ENCODE assay signal across 8 cellular contexts in the genomic region with DNA sequence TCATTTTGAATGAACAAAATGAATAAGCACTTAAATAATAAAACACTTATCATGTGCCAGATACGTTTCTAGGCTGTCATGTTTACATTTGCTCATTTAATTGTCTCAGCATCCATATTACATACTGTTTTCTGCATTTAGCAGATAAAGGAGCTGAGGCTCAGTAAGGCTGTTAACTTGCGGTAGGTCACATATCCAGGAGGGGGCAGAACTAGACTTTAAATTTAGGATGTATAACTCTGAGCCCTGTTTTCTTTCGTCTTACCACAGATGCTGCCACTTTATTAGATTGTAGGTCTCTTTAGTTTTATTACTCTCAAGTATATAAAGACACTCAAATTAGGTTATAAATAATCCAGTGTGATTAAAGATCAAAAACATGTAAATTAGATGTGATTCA. TPM values are rescaled to one million over a fixed set of nuclear protein-coding genes. Genes with fewer than 3 reads are reported as not detected.
DNase-seq lines count a peak whose midpoint lies in the region; ATAC-seq and FAIRE-seq lines count a peak whose summit lies in the region.

No MANE protein-coding gene starts in this region.

- no peaks in the 10 kb centered on the region for H3K4me1 Mint-ChIP-seq in activated CD8-positive, alpha-beta memory T cell treated with anti-CD3 and anti-CD28 coated beads, Interleukin-2, amount 10 ng/mL, durations not matched to agents 7 days and 5 days

- H3K4me3 ChIP-seq in effector memory CD4-positive, alpha-beta T cell (ENCODE audit: insufficient read depth, low read depth, low read length, poor library complexity, severe bottlenecking): no peak overlapping the region

- CTCF ChIA-PET in activated CD8-positive, alpha-beta memory T cell treated with anti-CD3 and anti-CD28 coated beads, Interleukin-2, amount 10 ng/mL, durations not matched to agents 7 days and 5 days (lab: Charles Lee): interaction anchor here (2.1 kb wide), 1 partner anchor 107 kb away, joined by 14 read pairs; no protein-coding TSS in a partner anchor

- no peaks in the 10 kb centered on the region for H3K4me1 ChIP-seq in effector memory CD4-positive, alpha-beta T cell (ENCODE audit: control insufficient read depth, insufficient read depth, low read length, poor library complexity, severe bottlenecking)

- peak; percentile 43 for ATAC-seq in HG03565 (IDR thresholded peaks at IDR 0.05; ENCODE audit: unreplicated experiment)
- no peak for ATAC-seq in activated CD8-positive, alpha-beta memory T cell treated with anti-CD3 and anti-CD28 coated beads, Interleukin-2, amount 10 ng/mL, durations not matched to agents 7 days and 5 days

- H3K4me3 Mint-ChIP-seq in activated CD8-positive, alpha-beta memory T cell treated with anti-CD3 and anti-CD28 coated beads, Interleukin-2, amount 10 ng/mL, durations not matched to agents 7 days and 5 days: no peak overlapping the region

- no peaks in the 10 kb centered on the region for H3K27me3 ChIP-seq in effector memory CD4-positive, alpha-beta T cell (replicated peaks; ENCODE audit: control insufficient read depth, insufficient read depth, low read length, poor library complexity, severe bottlenecking)

- no peak overlapping the region for H3K27ac Mint-ChIP-seq in activated CD8-positive, alpha-beta memory T cell treated with anti-CD3 and anti-CD28 coated beads, Interleukin-2, amount 10 ng/mL, durations not matched to agents 7 days and 5 days

- no peaks in the 10 kb centered on the region for H3K9me3 Mint-ChIP-seq in activated CD8-positive, alpha-beta memory T cell treated with anti-CD3 and anti-CD28 coated beads, Interleukin-2, amount 10 ng/mL, durations not matched to agents 7 days and 5 days (ENCODE audit: low read depth)

- no peaks in the 10 kb centered on the region for H3K27me3 Mint-ChIP-seq in activated CD8-positive, alpha-beta memory T cell treated with anti-CD3 and anti-CD28 coated beads, Interleukin-2, amount 10 ng/mL, durations not matched to agents 7 days and 5 days

- H3K36me3 ChIP-seq in effector memory CD4-positive, alpha-beta T cell (ENCODE audit: control insufficient read depth, insufficient read depth, low read length): peaks cover 66% of the 10 kb centered on the region

- H3K9me3 ChIP-seq in effector memory CD4-positive, alpha-beta T cell (ENCODE audit: control insufficient read depth, low read length): no peaks in the 10 kb centered on the region

- FAIRE-seq in islet of Langerhans (lab: Jason Lieb, UNC): peak; percentile 49

- DNase-seq in NCI-H524 (lab: John Stamatoyannopoulos, UW) (peak; percentile 0 to 39), NCI-H524 treated with DMSO at 0.1 percent for 48 hours (lab: John Stamatoyannopoulos, UW) (no peak), SW480 (ENCODE audit: low spot score) (peak; percentile 48), OCI-M2 (lab: John Stamatoyannopoulos, UW; ENCODE audit: unreplicated experiment) (no peak)
- DNase-seq in activated CD8-positive, alpha-beta memory T cell treated with anti-CD3 and anti-CD28 coated beads, Interleukin-2, amount 10 ng/mL, durations not matched to agents 7 days and 5 days: no peak
- DNase-seq in effector memory CD4-positive, alpha-beta T cell: no peak

- no peak overlapping the region for H3K27ac ChIP-seq in effector memory CD4-positive, alpha-beta T cell (ENCODE audit: insufficient read depth, low read length, poor library complexity, severe bottlenecking)

- H3K36me3 Mint-ChIP-seq in activated CD8-positive, alpha-beta memory T cell treated with anti-CD3 and anti-CD28 coated beads, Interleukin-2, amount 10 ng/mL, durations not matched to agents 7 days and 5 days: peaks cover 23% of the 10 kb centered on the region

RNA-seq across cellular contexts. Expression of a gene that starts 17.7 kb away (rescaled TPM):
- 10 to 100 TPM; 30.4 to 40.4 TPM for total RNA-seq in activated CD8-positive, alpha-beta memory T cell treated with anti-CD3 and anti-CD28 coated beads, Interleukin-2, amount 10 ng/mL, durations not matched to agents 7 days and 5 days

RNA-seq across cellular contexts. Expression of a gene that starts 17.9 kb away (rescaled TPM):
- total RNA-seq in activated CD8-positive, alpha-beta memory T cell treated with anti-CD3 and anti-CD28 coated beads, Interleukin-2, amount 10 ng/mL, durations not matched to agents 7 days and 5 days: 10 to 100 TPM; 16.0 to 23.5 TPM

RNA-seq across cellular contexts. Expression of a gene that starts 29.6 kb away (rescaled TPM):
- 10 to 100 TPM; 25.2 to 27.4 TPM for total RNA-seq in activated CD8-positive, alpha-beta memory T cell treated with anti-CD3 and anti-CD28 coated beads, Interleukin-2, amount 10 ng/mL, durations not matched to agents 7 days and 5 days

RNA-seq across cellular contexts. Expression of a gene that starts 59.4 kb away (rescaled TPM):
- under 1 TPM; 0.50 to 0.63 TPM for total RNA-seq in activated CD8-positive, alpha-beta memory T cell treated with anti-CD3 and anti-CD28 coated beads, Interleukin-2, amount 10 ng/mL, durations not matched to agents 7 days and 5 days

Comparison
In these comparisons a context has a peak if more than half of its experiments do, and no peak if none do; other contexts are left out.
1. DNase-seq: peak in NCI-H524 (2 of 2) and SW480 (single experiment); none in NCI-H524 treated with DMSO at 0.1 percent for 48 hours (single experiment), activated CD8-positive, alpha-beta memory T cell treated with anti-CD3 and anti-CD28 coated beads, Interleukin-2, amount 10 ng/mL, durations not matched to agents 7 days and 5 days (single experiment), OCI-M2 (single experiment) and effector memory CD4-positive, alpha-beta T cell (0 of 3).